Comparison of ENCODE assay signal across 18 cellular contexts in the genomic region with DNA sequence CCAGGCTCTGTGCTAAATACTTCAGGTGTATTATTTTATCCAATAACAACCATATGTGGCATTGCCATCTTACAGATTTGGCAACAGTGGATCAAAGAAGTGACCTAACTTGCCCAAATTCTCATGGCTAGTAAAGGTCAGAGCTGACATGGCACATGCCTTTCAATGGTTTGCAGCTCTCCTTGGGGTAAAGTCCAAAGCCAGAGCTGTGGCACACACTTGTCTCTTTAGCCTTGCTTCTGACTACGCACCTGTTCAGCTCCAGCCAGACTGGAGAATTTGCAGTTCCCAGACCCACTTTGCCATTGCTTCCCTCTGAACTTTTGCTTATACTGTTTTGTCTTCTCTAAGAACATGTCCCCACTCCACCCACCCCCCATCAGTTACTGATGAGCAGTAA. TPM values are rescaled to one million over a fixed set of nuclear protein-coding genes. Genes with fewer than 3 reads are reported as not detected.
A peak's percentile ranks its signal among the peaks of the same experiment; 100 is the strongest.
DNase-seq lines count a peak whose midpoint lies in the region; ATAC-seq, FAIRE-seq and TF ChIP-seq lines count a peak whose summit lies in the region.
"Had no signal": no experiment of that assay in that cellular context is flagged by ENCODE, and none has a peak within 500 bp of the region (broad histone marks: within the 10 kb centered on the region; RNA-seq: fewer than 3 reads in every experiment).

No MANE protein-coding gene starts in this region.

- no peak overlapping the region for H2AFZ ChIP-seq in osteoblast (ENCODE audit: low read length)

- peaks cover 35% of the 10 kb centered on the region for H3K4me1 Mint-ChIP-seq in T-helper 2 cell treated with Interferon-gamma antibody and Interleukin-4, amounts not matched to agents 5 μg/mL and 100 μg/mL, for 36 hours (ENCODE audit: low read depth)
- peaks cover 15 to 49% (median 35%) of the 10 kb centered on the region in 4 donors for H3K4me1 Mint-ChIP-seq in CD4-positive, alpha-beta memory T cell

- H3K27me3 ChIP-seq in CD4-positive, alpha-beta memory T cell (ENCODE audit: insufficient read depth, low read length) = no peaks in the 10 kb centered on the region
- H3K27me3 ChIP-seq in bronchial epithelial cell (ENCODE audit: control insufficient read depth, insufficient read depth, low read length) (no peaks in the 10 kb centered on the region), osteoblast (ENCODE audit: insufficient read depth, low read length) (no peaks in the 10 kb centered on the region)

- H3K4me3 Mint-ChIP-seq in T-helper 2 cell treated with Interferon-gamma antibody and Interleukin-4, amounts not matched to agents 5 μg/mL and 100 μg/mL, for 36 hours = no peak overlapping the region
- no peak overlapping the region for H3K4me3 Mint-ChIP-seq in CD4-positive, alpha-beta memory T cell
- H3K4me3 Mint-ChIP-seq: endodermal cell, WTC11 had no signal

- H3K4me2 ChIP-seq in osteoblast (ENCODE audit: insufficient read depth, low read length) = no peak overlapping the region

- CTCF ChIA-PET in CD4-positive, alpha-beta memory T cell (lab: Charles Lee; ENCODE audit: partially characterized antibody) = interaction anchor here (1.1 to 2.6 kb wide), 2 partner anchors 23 to 149 kb away, joined by 3 to 8 read pairs; a partner anchor contains a TSS

- H4K20me1 ChIP-seq in osteoblast (ENCODE audit: insufficient read depth, low read length) = no peaks in the 10 kb centered on the region

- POLR2A ChIA-PET in CD4-positive, alpha-beta memory T cell (lab: Charles Lee; ENCODE audit: partially characterized antibody) = interaction anchor here (1.3 to 1.5 kb wide), 2 partner anchors 10 to 69 kb away, joined by 4 read pairs; a partner anchor contains a TSS

- H3K27ac ChIP-seq in CD4-positive, alpha-beta memory T cell (ENCODE audit: low read depth, low read length) = peak overlapping the region; percentile 77
- H3K27ac ChIP-seq in osteoblast (ENCODE audit: low read depth, low read length) = no peak overlapping the region

- DNase-seq in T-helper 2 cell treated with Interferon-gamma antibody and Interleukin-4, amounts not matched to agents 5 μg/mL and 100 μg/mL, for 36 hours (ENCODE audit: low spot score) = no peak
- no peak for DNase-seq in T-helper 2 cell
- no peak for DNase-seq in CD4-positive, alpha-beta memory T cell
- no peak for DNase-seq in bronchial epithelial cell (ENCODE audit: low read depth)
- DNase-seq in osteoblast (ENCODE audit: insufficient read length, low spot score, missing footprints) = peak; percentile 22
- DNase-seq in globus pallidus (ENCODE audit: low spot score) = no peak
- no peak for DNase-seq in NCI-H1105 (lab: John Stamatoyannopoulos, UW)
- DNase-seq: 8988T, endodermal cell, foreskin melanocyte, GDM1, NCI-H187, NCI-H524, posterior cingulate gyrus, trophoblast cell had no signal

- intact Hi-C loops in CD4-positive, alpha-beta memory T cell (cut with micrococcal nuclease) = no loop called here

- no peaks in the 10 kb centered on the region for H3K27me3 Mint-ChIP-seq in T-helper 2 cell treated with Interferon-gamma antibody and Interleukin-4, amounts not matched to agents 5 μg/mL and 100 μg/mL, for 36 hours (ENCODE audit: low read depth)
- no peaks in the 10 kb centered on the region for H3K27me3 Mint-ChIP-seq in CD4-positive, alpha-beta memory T cell

- TF ChIP-seq CTCF in bronchial epithelial cell (IDR thresholded peaks at IDR 0.05; ENCODE audit: insufficient read depth, low read length, severe bottlenecking) (no peak), osteoblast (IDR thresholded peaks at IDR 0.05; ENCODE audit: extremely low read depth, low read depth, low read length) (no peak)

- no peak for ATAC-seq in HG02840 (IDR thresholded peaks at IDR 0.05; ENCODE audit: low FRiP score, unreplicated experiment)
- ATAC-seq: WTC11 had no signal

- H3K27ac Mint-ChIP-seq in T-helper 2 cell treated with Interferon-gamma antibody and Interleukin-4, amounts not matched to agents 5 μg/mL and 100 μg/mL, for 36 hours = peak overlapping the region; percentile 82
- H3K27ac Mint-ChIP-seq in CD4-positive, alpha-beta memory T cell = peak overlapping the region; percentile 79 to 99 (median 98)
- H3K27ac Mint-ChIP-seq: endodermal cell, WTC11 had no signal

- H3K36me3 ChIP-seq in CD4-positive, alpha-beta memory T cell (ENCODE audit: insufficient read depth, low read length) = peaks cover 15% of the 10 kb centered on the region
- H3K36me3 ChIP-seq in bronchial epithelial cell (ENCODE audit: control insufficient read depth, insufficient read depth, low read length) = peaks cover 19% of the 10 kb centered on the region
- peaks cover 27% of the 10 kb centered on the region for H3K36me3 ChIP-seq in osteoblast (ENCODE audit: insufficient read depth, low read length)

- H3K4me3 ChIP-seq in CD4-positive, alpha-beta memory T cell (ENCODE audit: low read length in 2 of 2) = no peak overlapping the region
- no peak overlapping the region for H3K4me3 ChIP-seq in bronchial epithelial cell (ENCODE audit: low read depth, low read length)
- H3K4me3 ChIP-seq in osteoblast (ENCODE audit: insufficient read depth, low read length) = no peak overlapping the region

- peaks cover 29% of the 10 kb centered on the region for H3K36me3 Mint-ChIP-seq in T-helper 2 cell treated with Interferon-gamma antibody and Interleukin-4, amounts not matched to agents 5 μg/mL and 100 μg/mL, for 36 hours (ENCODE audit: low read depth)
- H3K36me3 Mint-ChIP-seq in CD4-positive, alpha-beta memory T cell = peaks cover 25 to 44% of the 10 kb centered on the region in 2 donors

- H3K4me1 ChIP-seq in CD4-positive, alpha-beta memory T cell (ENCODE audit: insufficient read depth, low read length) = peaks cover 32% of the 10 kb centered on the region
- peaks cover 12% of the 10 kb centered on the region for H3K4me1 ChIP-seq in osteoblast (ENCODE audit: insufficient read depth, low read length)

- FAIRE-seq in bronchial epithelial cell (lab: Jason Lieb, UNC) = peak; percentile 47
- FAIRE-seq: keratinocyte had no signal

- H3K9me3 Mint-ChIP-seq in T-helper 2 cell treated with Interferon-gamma antibody and Interleukin-4, amounts not matched to agents 5 μg/mL and 100 μg/mL, for 36 hours = no peaks in the 10 kb centered on the region
- H3K9me3 Mint-ChIP-seq in CD4-positive, alpha-beta memory T cell = no peaks in the 10 kb centered on the region
- H3K9me3 Mint-ChIP-seq: WTC11 had no signal

- peaks cover 34% of the 10 kb centered on the region for H3K79me2 ChIP-seq in osteoblast (ENCODE audit: insufficient read depth, low read length)

- H3K9me3 ChIP-seq in CD4-positive, alpha-beta memory T cell (ENCODE audit: control insufficient read depth in 1 of 2, low read length in 2 of 2) = no peaks in the 10 kb centered on the region
- H3K9me3 ChIP-seq in osteoblast (ENCODE audit: low read depth, low read length) = no peaks in the 10 kb centered on the region

RNA-seq across cellular contexts. Expression of a gene that starts 5.9 kb away (rescaled TPM):
- 10 to 100 TPM; 49.0 to 59.4 TPM for total RNA-seq in CD4-positive, alpha-beta memory T cell
- 100 to 1,000 TPM; 105 to 115 TPM for polyA plus RNA-seq in CD4-positive, alpha-beta memory T cell
- total RNA-seq in bronchial epithelial cell (13.2 and 21.4 TPM in 2 replicates), osteoblast (17.4 and 20.6 TPM in 2 replicates)

RNA-seq across cellular contexts. Expression of a gene that starts 6.1 kb away (rescaled TPM):
- total RNA-seq in CD4-positive, alpha-beta memory T cell = 10 to 100 TPM; 72.9 to 75.4 TPM
- polyA plus RNA-seq in CD4-positive, alpha-beta memory T cell = 1 to 10 TPM; 2.1 to 4.9 TPM
- 6.3 and 8.1 TPM in 2 replicates for total RNA-seq in bronchial epithelial cell
- 19.7 and 24.2 TPM in 2 replicates for total RNA-seq in osteoblast

RNA-seq across cellular contexts. Expression of a gene that starts 13.2 kb away (rescaled TPM):
- total RNA-seq in CD4-positive, alpha-beta memory T cell = 10 to 100 TPM; 24.5 to 26.6 TPM
- polyA plus RNA-seq in CD4-positive, alpha-beta memory T cell = 10 to 100 TPM; 35.5 to 46.8 TPM
- total RNA-seq in bronchial epithelial cell (39.8 and 48.5 TPM in 2 replicates), osteoblast (28.2 and 35.7 TPM in 2 replicates)

RNA-seq across cellular contexts. Expression of a gene that starts 23.0 kb away (rescaled TPM):
- 10 to 100 TPM; 15.3 to 18.8 TPM for total RNA-seq in CD4-positive, alpha-beta memory T cell
- 10 to 100 TPM; 31.9 to 44.3 TPM for polyA plus RNA-seq in CD4-positive, alpha-beta memory T cell
- total RNA-seq in bronchial epithelial cell (2.6 and 3.2 TPM in 2 replicates), osteoblast (3.8 and 4.7 TPM in 2 replicates)
